In genomic region chr9:136587145-136587943, GRCh38 we compare ENCODE assay signal across 9 cellular contexts. TPM values are rescaled to one million over a fixed set of nuclear protein-coding genes. Genes with fewer than 3 reads are reported as not detected.
DNase-seq lines count a peak whose midpoint lies in the region; ATAC-seq lines count a peak whose summit lies in the region.
"Had no signal": no experiment of that assay in that cellular context is flagged by ENCODE, and none has a peak within 500 bp of the region (broad histone marks: within the 10 kb centered on the region; RNA-seq: fewer than 3 reads in every experiment).

No MANE protein-coding gene starts in this region.

- H4K8ac ChIP-seq in mesenchymal stem cell (ENCODE audit: low read length): peak overlapping the region; percentile 99

- H2AFZ ChIP-seq in mesenchymal stem cell (ENCODE audit: low read depth, low read length): no peak overlapping the region
- H2AFZ ChIP-seq in Karpas-422 (ENCODE audit: low read length): no peak overlapping the region

- H3K79me2 ChIP-seq in Karpas-422 (ENCODE audit: low read length): no peaks in the 10 kb centered on the region

- H3K27me3 ChIP-seq in mesenchymal stem cell (ENCODE audit: control insufficient read depth in 1 of 2, insufficient read depth in 1 of 2, low read length in 2 of 2): peaks cover 0 to 65% of the 10 kb centered on the region in 2 experiments
- no peaks in the 10 kb centered on the region for H3K27me3 ChIP-seq in Karpas-422 (ENCODE audit: low read length)

- H3K4me1 ChIP-seq in mesenchymal stem cell (ENCODE audit: control insufficient read depth, insufficient read depth, low read depth, low read length) (peaks cover 49% of the 10 kb centered on the region), Karpas-422 (ENCODE audit: low read length) (peaks cover 15% of the 10 kb centered on the region)

- H2BK5ac ChIP-seq in mesenchymal stem cell (ENCODE audit: low read depth, low read length, poor library complexity, severe bottlenecking): peak overlapping the region; percentile 47

- peaks cover 0 to 2% of the 10 kb centered on the region in 2 experiments for H3K36me3 ChIP-seq in mesenchymal stem cell (ENCODE audit: control insufficient read depth in 1 of 2, insufficient read depth in 2 of 2, low read depth in 1 of 2, low read length in 2 of 2)
- H3K36me3 ChIP-seq in Karpas-422 (ENCODE audit: insufficient read depth, low read length): no peaks in the 10 kb centered on the region

- DNase-seq in SIG-M5 treated with dmso at 0.1 percent for 504 hours (lab: John Stamatoyannopoulos, UW; ENCODE audit: unreplicated experiment): peak; percentile 70
- no peak for DNase-seq in SIG-M5 (lab: John Stamatoyannopoulos, UW)
- peak; percentile 90 for DNase-seq in ecto neural progenitor cell (ENCODE audit: low spot score)
- peak; percentile 80 for DNase-seq in mesenchymal stem cell
- no peak for DNase-seq in stimulated activated CD4-positive, alpha-beta T cell treated with anti-CD3 and anti-CD28 coated beads, Interleukin-2, amount 100 ng/mL, for 24 hours
- no peak for DNase-seq in Karpas-422
- DNase-seq: stimulated activated CD4-positive, alpha-beta T cell treated with anti-CD3 and anti-CD28 coated beads, Interleukin-4, amount 100 ng/mL, for 1 hour had no signal

- H3K27ac ChIP-seq in mesenchymal stem cell (ENCODE audit: low read length, poor library complexity, severe bottlenecking) (no peak overlapping the region), Karpas-422 (ENCODE audit: low read length) (no peak overlapping the region)

- peak overlapping the region; percentile 51 to 83 for H3K14ac ChIP-seq in mesenchymal stem cell (ENCODE audit: low read length in 2 of 2)

- H3K18ac ChIP-seq in mesenchymal stem cell (ENCODE audit: low read depth in 1 of 2, low read length in 2 of 2): peak overlapping the region; percentile 98 to 99

- H3K23ac ChIP-seq in mesenchymal stem cell (ENCODE audit: low read length in 2 of 2): no peak overlapping the region

- peak overlapping the region; percentile 100 for H4K91ac ChIP-seq in mesenchymal stem cell (ENCODE audit: low read length)

- peak overlapping the region; percentile 31 for H3K4me2 ChIP-seq in mesenchymal stem cell (ENCODE audit: low read length, poor library complexity, severe bottlenecking)
- H3K4me2 ChIP-seq in Karpas-422 (ENCODE audit: low read depth, low read length, poor library complexity, severe bottlenecking): no peak overlapping the region

- H3K4ac ChIP-seq in mesenchymal stem cell (ENCODE audit: low read depth in 1 of 2, low read length in 2 of 2): peak overlapping the region; percentile 85 to 96

- H4K20me1 ChIP-seq in Karpas-422 (ENCODE audit: insufficient read depth, low read depth, low read length): no peaks in the 10 kb centered on the region; the same call in 1 of the 2 replicates

- peak overlapping the region; percentile 26 for H3K9ac ChIP-seq in mesenchymal stem cell (ENCODE audit: low read length)
- H3K9ac ChIP-seq in Karpas-422 (ENCODE audit: low read length): no peak overlapping the region

- H3K9me2 ChIP-seq in Karpas-422 (replicated peaks; ENCODE audit: insufficient read depth, low read length): no peaks in the 10 kb centered on the region

- no peak for ATAC-seq in HG03439 (IDR thresholded peaks at IDR 0.05; ENCODE audit: unreplicated experiment)
- ATAC-seq in GM18511 (IDR thresholded peaks at IDR 0.05; ENCODE audit: unreplicated experiment): no peak

- WGBS in mesenchymal stem cell: 16% methylated on average over 32 of the region's 33 CpGs

- peak overlapping the region; percentile 77 for H2AK5ac ChIP-seq in mesenchymal stem cell (ENCODE audit: low read length, severe bottlenecking)

- H3K79me1 ChIP-seq in mesenchymal stem cell (replicated peaks; ENCODE audit: low read length, poor library complexity, severe bottlenecking): no peaks in the 10 kb centered on the region

- H2BK120ac ChIP-seq in mesenchymal stem cell (ENCODE audit: low read depth, low read length): peak overlapping the region; percentile 94

- peak overlapping the region; percentile 98 for H2BK12ac ChIP-seq in mesenchymal stem cell (ENCODE audit: low read length in 2 of 2)

- H3K9me3 ChIP-seq in mesenchymal stem cell (ENCODE audit: control insufficient read depth, low read length) (no peaks in the 10 kb centered on the region), Karpas-422 (ENCODE audit: low read length) (peaks cover 1% of the 10 kb centered on the region)

- H3K4me3 ChIP-seq in mesenchymal stem cell (ENCODE audit: insufficient read depth in 1 of 2, low read depth in 1 of 2, low read length in 2 of 2) (peak overlapping the region in 1 of 2 experiments; percentile 18), Karpas-422 (ENCODE audit: low read length) (no peak overlapping the region)

- H2BK15ac ChIP-seq in mesenchymal stem cell (ENCODE audit: low read depth, poor library complexity, severe bottlenecking): peak overlapping the region; percentile 65

RNA-seq across cellular contexts. Expression of gene NOTCH1, which starts 41.5 kb away (rescaled TPM):
- 15.4 TPM for polyA plus RNA-seq in mesenchymal stem cell (2013, experiment 1 of 2)
- 13.5 TPM for polyA plus RNA-seq in mesenchymal stem cell (2013, experiment 2 of 2)
- total RNA-seq in Karpas-422 (2014; rRNA removed; shearing (Covaris generic); ENCODE audit: low replicate concordance): 4.3 and 15.0 TPM in 2 replicates

Comparison
In these comparisons a context has a peak if more than half of its experiments do, and no peak if none do; other contexts are left out.
1. DNase-seq: peak in SIG-M5 treated with dmso at 0.1 percent for 504 hours (single experiment), ecto neural progenitor cell (single experiment) and mesenchymal stem cell (single experiment); none in SIG-M5 (single experiment), stimulated activated CD4-positive, alpha-beta T cell treated with anti-CD3 and anti-CD28 coated beads, Interleukin-2, amount 100 ng/mL, for 24 hours (0 of 2) and Karpas-422 (single experiment).